In genomic region chr11:44255406-44256071, GRCh38 we compare ENCODE assay signal across 26 cellular contexts. TPM values are rescaled to one million over a fixed set of nuclear protein-coding genes. Genes with fewer than 3 reads are reported as not detected.
A peak's percentile ranks its signal among the peaks of the same experiment; 100 is the strongest.
DNase-seq lines count a peak whose midpoint lies in the region; ATAC-seq and TF ChIP-seq lines count a peak whose summit lies in the region.
"Had no signal": no experiment of that assay in that cellular context is flagged by ENCODE, and none has a peak within 500 bp of the region (broad histone marks: within the 10 kb centered on the region; RNA-seq: fewer than 3 reads in every experiment).

No MANE protein-coding gene starts in this region.

- no peak overlapping the region for H3K4me3 ChIP-seq in Caco-2 (ENCODE audit: low read depth, low read length)
- H3K4me3 ChIP-seq: A549; BLaER1 treated with 17β-estradiol and CSF1 and Interleukin-3, amounts not matched to agents 10 nM and 100 nM; MG63 had no signal

- no TSS peak for BruUV-seq in Caco-2 (replicated peaks; lab: Mats Ljungman, UMichigan)

- H3K4me3 Mint-ChIP-seq in Caco-2 (ENCODE audit: unreplicated experiment): peak overlapping the region; percentile 6
- no peak overlapping the region for H3K4me3 Mint-ChIP-seq in mesothelial cell of epicardium
- H3K4me3 Mint-ChIP-seq: CD8-positive, alpha-beta T cell had no signal

- H3K27ac Mint-ChIP-seq in Caco-2 (ENCODE audit: unreplicated experiment) (peak overlapping the region; percentile 27), mesothelial cell of epicardium (peak overlapping the region; percentile 35)

- no peak overlapping the region for H3K27ac ChIP-seq in epithelial cell of prostate
- H3K27ac ChIP-seq: A549; BLaER1 treated with 17β-estradiol and CSF1 and Interleukin-3, amounts not matched to agents 10 nM and 100 nM; HL-60 had no signal

- TF ChIP-seq CTCF in Caco-2 (IDR thresholded peaks at IDR 0.05; ENCODE audit: insufficient read depth in 1 of 2, low read depth in 1 of 2, low read length in 1 of 2, severe bottlenecking in 1 of 2, unreplicated experiment in 1 of 2) (no peak), mesothelial cell of epicardium (IDR thresholded peaks at IDR 0.05; ENCODE audit: unreplicated experiment) (no peak)

- POLR2A ChIA-PET in Caco-2 (lab: Charles Lee): no interaction called here

- CTCF ChIA-PET in Caco-2 (lab: Charles Lee): no interaction called here

- peaks cover 23% of the 10 kb centered on the region for H3K4me1 Mint-ChIP-seq in Caco-2 (ENCODE audit: low read depth, unreplicated experiment)
- H3K4me1 Mint-ChIP-seq in mesothelial cell of epicardium: peaks cover 12% of the 10 kb centered on the region

- ATAC-seq in GM21360 (IDR thresholded peaks at IDR 0.05; ENCODE audit: unreplicated experiment) (no peak), GM19035 (IDR thresholded peaks at IDR 0.05; ENCODE audit: unreplicated experiment) (no peak), Right ventricle myocardium superior (ENCODE audit: poor library complexity) (no peak)
- ATAC-seq: A549; CD8-positive, alpha-beta T cell had no signal

- H3K36me3 ChIP-seq in Caco-2 (ENCODE audit: control insufficient read depth, insufficient read depth, low read length): no peaks in the 10 kb centered on the region; the same call in 1 of the 2 replicates
- H3K36me3 ChIP-seq: MG63 had no signal

- peaks cover 38% of the 10 kb centered on the region for H3K4me1 ChIP-seq in Caco-2
- H3K4me1 ChIP-seq: A549 had no signal

- intact Hi-C loops in Caco-2 (cut with micrococcal nuclease; ENCODE audit: unreplicated experiment) (loop anchor here (1.0 kb wide), 1 partner anchor 12 kb away; no protein-coding TSS in a partner anchor), Right ventricle myocardium superior (cut with DNase I) (no loop called here)

- H3K36me3 Mint-ChIP-seq in Caco-2 (ENCODE audit: insufficient read depth, unreplicated experiment): peaks cover 12% of the 10 kb centered on the region
- peaks cover 38% of the 10 kb centered on the region for H3K36me3 Mint-ChIP-seq in mesothelial cell of epicardium

- H3K9me3 Mint-ChIP-seq in Caco-2 (ENCODE audit: unreplicated experiment) (peaks cover 33% of the 10 kb centered on the region), mesothelial cell of epicardium (peaks cover 34% of the 10 kb centered on the region)

- DNase-seq in Caco-2 (peak; percentile 40 to 62), HuH-7 (ENCODE audit: low spot score) (peak; percentile 1), epithelial cell of prostate (ENCODE audit: low read depth, low spot score) (peak; percentile 14), mesothelial cell of epicardium (ENCODE audit: low spot score in 2 of 2, unreplicated experiment in 2 of 2) (no peak), Right ventricle myocardium superior (no peak)
- DNase-seq: AML-193; CD8-positive, alpha-beta T cell; DMS79 treated with DMSO at 0.1 percent for 48 hours; GF-D8; KBM-7; MG63; NCI-H1105 treated with DMSO at 0.1 percent for 48 hours; NCI-H146; NCI-H2029; NCI-H446 treated with DMSO at 0.1 percent for 48 hours; NCI-H526; NCI-H82; RPMI8226; SHP77 treated with DMSO at 0.1 percent for 48 hours had no signal

- H3K9me3 ChIP-seq in Caco-2: peaks cover 9% of the 10 kb centered on the region

- H3K27me3 Mint-ChIP-seq in Caco-2 (ENCODE audit: insufficient read depth, unreplicated experiment) (no peaks in the 10 kb centered on the region), mesothelial cell of epicardium (ENCODE audit: low read depth) (no peaks in the 10 kb centered on the region)

- H3K27me3 ChIP-seq in Caco-2 (replicated peaks; ENCODE audit: control insufficient read depth, insufficient read depth, low read length): no peaks in the 10 kb centered on the region
- H3K27me3 ChIP-seq: BLaER1 treated with 17β-estradiol and CSF1 and Interleukin-3, amounts not matched to agents 10 nM and 100 nM; MG63 had no signal

RNA-seq across cellular contexts. Expression of gene ALX4, which starts 54.4 kb away (rescaled TPM):
- 0.05 TPM in 1 of 2 replicates, not detected in the other for total RNA-seq in Caco-2 (2022)
- 5.5 to 6.4 TPM (median 5.5 TPM) in 3 replicates for total RNA-seq in mesothelial cell of epicardium
- 0.03 TPM for total RNA-seq in Right ventricle myocardium superior
- total RNA-seq: CD8-positive, alpha-beta T cell; HT-29; LHCN-M2 had no signal

Comparison
In these comparisons a context has a peak if more than half of its experiments do, and no peak if none do; other contexts are left out.
1. DNase-seq: peak in Caco-2 (2 of 2), HuH-7 (single experiment) and epithelial cell of prostate (single experiment); none in mesothelial cell of epicardium (0 of 2) and Right ventricle myocardium superior (single experiment).